Comparison of ENCODE assay signal across 35 cellular contexts in genomic region chr11:123856444-123856843, GRCh38. TPM values are rescaled to one million over a fixed set of nuclear protein-coding genes. Genes with fewer than 3 reads are reported as not detected.
"Had no signal": no experiment of that assay in that cellular context is flagged by ENCODE, and none has a peak within 500 bp of the region (broad histone marks: within the 10 kb centered on the region; RNA-seq: fewer than 3 reads in every experiment).

No MANE protein-coding gene starts in this region.

- H3K79me2 ChIP-seq: parathyroid adenoma had no signal

- H3K36me3 ChIP-seq: esophagus squamous epithelium, gastrocnemius medialis, left lung, neural progenitor cell, prostate gland, sigmoid colon, tibial artery had no signal

- H3K9ac ChIP-seq: neural progenitor cell, parathyroid adenoma had no signal

- H3K4me2 ChIP-seq: neural progenitor cell had no signal

- H3K9me3 ChIP-seq: gastrocnemius medialis, prostate gland, sigmoid colon, testis had no signal

- FAIRE-seq: endothelial cell of umbilical vein had no signal

- H3K27ac ChIP-seq: dorsolateral prefrontal cortex, esophagus squamous epithelium, gastrocnemius medialis, left lung, neural progenitor cell, parathyroid adenoma, prostate gland, sigmoid colon, testis, tibial artery had no signal

- ATAC-seq: gastrocnemius medialis; left cardiac atrium; left lung; naive thymus-derived CD4-positive, alpha-beta T cell; right cardiac atrium; stimulated activated memory B cell treated with anti-CD40 and anti-IgM and Interleukin-4, amounts not matched to agents 10 μg/mL and 1 μg/mL and 100 μg/mL, for 72 hours; stimulated activated naive CD8-positive, alpha-beta T cell treated with anti-CD3 and anti-CD28 coated beads, Interleukin-15, Interleukin-2, amounts not matched to agents 100 U/mL and 50 U/mL, for 24 hours had no signal

- H3K27me3 ChIP-seq: esophagus squamous epithelium, gastrocnemius medialis, neural progenitor cell, sigmoid colon, testis, tibial artery had no signal

- H3K4me3 ChIP-seq: dorsolateral prefrontal cortex, esophagus squamous epithelium, gastrocnemius medialis, left lung, neural progenitor cell, prostate gland, sigmoid colon, testis, tibial artery had no signal

- H3K4me1 ChIP-seq: esophagus squamous epithelium, gastrocnemius medialis, left lung, neural progenitor cell, parathyroid adenoma, prostate gland, sigmoid colon, testis, tibial artery had no signal

- H2AFZ ChIP-seq: neural progenitor cell, parathyroid adenoma had no signal

- DNase-seq: cortex of kidney; dorsolateral prefrontal cortex; effector CD8-positive, alpha-beta T cell; erythroblast; esophagus squamous epithelium; gastrocnemius medialis; head of caudate nucleus; left cardiac atrium; left lung; mesendoderm; midbrain; naive thymus-derived CD4-positive, alpha-beta T cell; right cardiac atrium; sigmoid colon; stimulated activated CD4-positive, alpha-beta T cell treated with anti-CD3 and anti-CD28 coated beads, Interleukin-2, amount 100 ng/mL, for 24 hours; stimulated activated CD4-positive, alpha-beta T cell treated with anti-CD3 and anti-CD28 coated beads, Interleukin-4, amount 100 ng/mL, for 4 hours; stimulated activated naive CD8-positive, alpha-beta T cell treated with anti-CD3 and anti-CD28 coated beads, Interleukin-15, Interleukin-2, amounts not matched to agents 100 U/mL and 50 U/mL, for 24 hours; substantia nigra; testis; tibial artery had no signal

RNA-seq across cellular contexts. Expression of gene TMEM225, which starts 29.0 kb away (rescaled TPM):
- total RNA-seq: chondrocyte; dorsolateral prefrontal cortex; endothelial cell of umbilical vein; esophagus squamous epithelium; fibroblast of villous mesenchyme; gastrocnemius medialis; glomerular endothelial cell; kidney epithelial cell; left cardiac atrium; left lung; lower leg skin; lung microvascular endothelial cell; mucosa of gallbladder; naive thymus-derived CD4-positive, alpha-beta T cell; osteoblast; right cardiac atrium; sigmoid colon; skeletal muscle tissue; urinary bladder had no signal
- polyA plus RNA-seq: endothelial cell of umbilical vein; naive thymus-derived CD4-positive, alpha-beta T cell; right cardiac atrium; sigmoid colon; urinary bladder had no signal

RNA-seq across cellular contexts. Expression of gene OR8D4, which starts 45.5 kb away (rescaled TPM):
- total RNA-seq: chondrocyte; endothelial cell of umbilical vein; esophagus squamous epithelium; fibroblast of villous mesenchyme; gastrocnemius medialis; glomerular endothelial cell; kidney epithelial cell; left lung; lung microvascular endothelial cell; mucosa of gallbladder; naive thymus-derived CD4-positive, alpha-beta T cell; sigmoid colon had no signal
- polyA plus RNA-seq: endothelial cell of umbilical vein; naive thymus-derived CD4-positive, alpha-beta T cell; right cardiac atrium; urinary bladder had no signal

RNA-seq across cellular contexts. Expression of gene OR6M1, which starts 50.3 kb away (rescaled TPM):
- total RNA-seq: chondrocyte; dorsolateral prefrontal cortex; endothelial cell of umbilical vein; esophagus squamous epithelium; fibroblast of villous mesenchyme; gastrocnemius medialis; glomerular endothelial cell; kidney epithelial cell; left cardiac atrium; left lung; lower leg skin; lung microvascular endothelial cell; mucosa of gallbladder; naive thymus-derived CD4-positive, alpha-beta T cell; osteoblast; prostate gland; right cardiac atrium; sigmoid colon; skeletal muscle tissue; testis; urinary bladder had no signal
- polyA plus RNA-seq: endothelial cell of umbilical vein; naive thymus-derived CD4-positive, alpha-beta T cell; right cardiac atrium; sigmoid colon; urinary bladder had no signal
